ENCODE assay signal across 8 cellular contexts in genomic region chr12:98513379-98514318, GRCh38. TPM values are rescaled to one million over a fixed set of nuclear protein-coding genes. Genes with fewer than 3 reads are reported as not detected.
A peak's percentile ranks its signal among the peaks of the same experiment; 100 is the strongest.
DNase-seq lines count a peak whose midpoint lies in the region; ATAC-seq, FAIRE-seq and TF ChIP-seq lines count a peak whose summit lies in the region.

No MANE protein-coding gene starts in this region.

- peak overlapping the region; percentile 44 to 92 for H3K27ac ChIP-seq in ascending aorta

- H3K36me3 Mint-ChIP-seq in Calu3 (ENCODE audit: insufficient read depth, unreplicated experiment): peaks cover 51% of the 10 kb centered on the region
- H3K36me3 Mint-ChIP-seq in nephron (ENCODE audit: low read depth): peaks cover 4% of the 10 kb centered on the region

- H3K27me3 Mint-ChIP-seq in Calu3 (ENCODE audit: unreplicated experiment): no peaks in the 10 kb centered on the region
- no peaks in the 10 kb centered on the region for H3K27me3 Mint-ChIP-seq in nephron (ENCODE audit: low read depth)

- intact Hi-C loops in Calu3 (cut with micrococcal nuclease; ENCODE audit: unreplicated experiment) (no loop called here), ascending aorta (cut with DNase I) (loop anchor here (2.0 to 10.0 kb wide), 3 partner anchors 131 to 1751 kb away; partner anchors contain the start of genes APAF1, DEPDC4, IKBIP and NEDD1)

- BruUV-seq in Calu3 (replicated peaks; lab: Mats Ljungman, UMichigan): no TSS peak

- ATAC-seq in GM21576 (IDR thresholded peaks at IDR 0.05; ENCODE audit: unreplicated experiment) (no peak), HG03280 (IDR thresholded peaks at IDR 0.05; ENCODE audit: unreplicated experiment) (no peak)

- no peak for TF ChIP-seq CTCF in Calu3 (IDR thresholded peaks at IDR 0.05; ENCODE audit: unreplicated experiment)
- no peak for TF ChIP-seq CTCF in ascending aorta (IDR thresholded peaks at IDR 0.05)
- TF ChIP-seq CTCF in nephron (IDR thresholded peaks at IDR 0.05; ENCODE audit: unreplicated experiment in 3 of 3): no peak

- no peaks in the 10 kb centered on the region for H3K9me3 Mint-ChIP-seq in Calu3 (ENCODE audit: low read depth, unreplicated experiment)
- H3K9me3 Mint-ChIP-seq in nephron: no peaks in the 10 kb centered on the region

- peaks cover 4 to 17% of the 10 kb centered on the region in 2 donors for H3K4me1 ChIP-seq in ascending aorta

- no peak for FAIRE-seq in HTR-8/SVneo (lab: Jason Lieb, UNC)

- H3K27ac Mint-ChIP-seq in Calu3 (ENCODE audit: unreplicated experiment) (peak overlapping the region; percentile 57), nephron (peak overlapping the region; percentile 100)

- peaks cover 15% of the 10 kb centered on the region for H3K36me3 ChIP-seq in MG63
- no peaks in the 10 kb centered on the region for H3K36me3 ChIP-seq in ascending aorta

- H3K9me3 ChIP-seq in MG63: no peaks in the 10 kb centered on the region
- H3K9me3 ChIP-seq in ascending aorta: no peaks in the 10 kb centered on the region

- peak overlapping the region; percentile 94 for H3K4me3 ChIP-seq in MG63
- peak overlapping the region in 1 of 2 donors; percentile 91 for H3K4me3 ChIP-seq in ascending aorta

- H3K27me3 ChIP-seq in MG63 (no peaks in the 10 kb centered on the region), ascending aorta (no peaks in the 10 kb centered on the region)

- peak overlapping the region; percentile 65 for H3K4me3 Mint-ChIP-seq in Calu3 (ENCODE audit: low read depth, unreplicated experiment)
- H3K4me3 Mint-ChIP-seq in nephron: peak overlapping the region; percentile 92 to 99 (median 99)

- peaks cover 27% of the 10 kb centered on the region for H3K4me1 Mint-ChIP-seq in Calu3 (ENCODE audit: low read depth, unreplicated experiment)
- peaks cover 23% of the 10 kb centered on the region for H3K4me1 Mint-ChIP-seq in nephron

- DNase-seq in Calu3: no peak
- DNase-seq in MG63: no peak
- DNase-seq in ascending aorta (ENCODE audit: low spot score in 2 of 2): no peak
- DNase-seq in A172 (ENCODE audit: low spot score): no peak
- no peak for DNase-seq in HTR-8/SVneo (ENCODE audit: insufficient read length, low spot score)

- CTCF ChIA-PET in Calu3 (lab: Charles Lee): interaction anchor here (0.8 to 1.8 kb wide), 3 partner anchors 9 to 22 kb away, joined by 3 to 8 read pairs (median 4); no protein-coding TSS in a partner anchor

RNA-seq across cellular contexts. Expression of gene TMPO, which starts 1.7 kb away (rescaled TPM):
- 234 and 256 TPM in 2 replicates for total RNA-seq in Calu3 (2022)
- 183 and 262 TPM in 2 replicates for total RNA-seq in MG63 (2014; rRNA removed; shearing (Covaris generic); ENCODE audit: low replicate concordance)
- total RNA-seq in ascending aorta: 80.6 TPM
- 235 and 265 TPM in 2 replicates for total RNA-seq in A172 (2014; rRNA removed; shearing (Covaris generic))
